Comparison of ENCODE assay signal across 25 cellular contexts in genomic region chr11:87116185-87116584, GRCh38.
"Had no signal": no experiment of that assay in that cellular context is flagged by ENCODE, and none has a peak within 500 bp of the region (broad histone marks: within the 10 kb centered on the region; RNA-seq: fewer than 3 reads in every experiment).

No MANE protein-coding gene starts in this region.

- ATAC-seq: activated CD8-positive, alpha-beta T cell treated with anti-CD3 and anti-CD28 coated beads for 36 hours; activated naive CD4-positive, alpha-beta T cell treated with anti-CD3 and anti-CD28 coated beads, Interleukin-2, amount 50 U/mL, for 72 hours; activated naive CD8-positive, alpha-beta T cell treated with anti-CD3 and anti-CD28 coated beads, Interleukin-2, amount 50 U/mL, for 24 hours; PC-3 had no signal

- H3K4me3 ChIP-seq: MG63 had no signal

- H3K36me3 ChIP-seq: MG63, WERI-Rb-1 had no signal

- DNase-seq: activated CD4-positive, alpha-beta T cell treated with anti-CD3 and anti-CD28 coated beads for 4 hours; activated CD8-positive, alpha-beta memory T cell treated with anti-CD3 and anti-CD28 coated beads, Interleukin-2, amount 50 U/mL, for 48 hours; activated CD8-positive, alpha-beta T cell treated with anti-CD3 and anti-CD28 coated beads for 36 hours; activated effector memory CD4-positive, alpha-beta T cell treated with Interleukin-2 at 50 U/mL for 16 hours; activated naive CD4-positive, alpha-beta T cell treated with Interleukin-2 at 50 U/mL for 16 hours; activated naive CD8-positive, alpha-beta T cell treated with anti-CD3 and anti-CD28 coated beads, Interleukin-2, amount 50 U/mL, for 24 hours; activated T-cell treated with anti-CD3 and anti-CD28 coated beads, Interleukin-2, amount 50 U/mL, for 1 hour; amygdala; MG63; MV-4-11; NCI-H1092 treated with DMSO at 0.1 percent for 48 hours; NCI-H1417 treated with DMSO at 0.1 percent for 48 hours; NCI-H1694 treated with DMSO at 0.1 percent for 48 hours; NCI-H2029 treated with DMSO at 0.1 percent for 48 hours; NCI-H345; NCI-H510A; NCI-H526 treated with DMSO at 0.1 percent for 48 hours; PC-3; SHP77 treated with DMSO at 0.1 percent for 48 hours; T-helper 1 cell; WERI-Rb-1 had no signal

- H3K4me3 Mint-ChIP-seq: activated CD8-positive, alpha-beta T cell treated with anti-CD3 and anti-CD28 coated beads for 36 hours; activated naive CD8-positive, alpha-beta T cell treated with anti-CD3 and anti-CD28 coated beads, Interleukin-2, amount 50 U/mL, for 24 hours; activated T-helper 1 cell treated with anti-CD3 and anti-CD28 coated beads, Interleukin-12 subunit alpha, Interleukin-12 subunit beta, Interleukin-2, Interleukin-4 antibody, amounts not matched to agents 30 ng/mL and 10 ng/mL and 1 ng/mL, durations not matched to agents 14 hours and 24 hours and 36 hours; brain had no signal

- H3K9me3 ChIP-seq: MG63 had no signal

- H3K27ac ChIP-seq: WERI-Rb-1 had no signal

- FAIRE-seq: astrocyte had no signal

- H3K27ac Mint-ChIP-seq: activated CD8-positive, alpha-beta T cell treated with anti-CD3 and anti-CD28 coated beads for 36 hours; activated naive CD4-positive, alpha-beta T cell treated with anti-CD3 and anti-CD28 coated beads, Interleukin-2, amount 50 U/mL, for 72 hours; activated naive CD8-positive, alpha-beta T cell treated with anti-CD3 and anti-CD28 coated beads, Interleukin-2, amount 50 U/mL, for 24 hours; activated T-helper 1 cell treated with anti-CD3 and anti-CD28 coated beads, Interleukin-12 subunit alpha, Interleukin-12 subunit beta, Interleukin-2, Interleukin-4 antibody, amounts not matched to agents 30 ng/mL and 10 ng/mL and 1 ng/mL, durations not matched to agents 14 hours and 24 hours and 36 hours; brain had no signal

- H3K9me3 Mint-ChIP-seq: activated CD8-positive, alpha-beta T cell treated with anti-CD3 and anti-CD28 coated beads for 36 hours; activated naive CD4-positive, alpha-beta T cell treated with anti-CD3 and anti-CD28 coated beads, Interleukin-2, amount 50 U/mL, for 72 hours; activated T-helper 1 cell treated with anti-CD3 and anti-CD28 coated beads, Interleukin-12 subunit alpha, Interleukin-12 subunit beta, Interleukin-2, Interleukin-4 antibody, amounts not matched to agents 30 ng/mL and 10 ng/mL and 1 ng/mL, durations not matched to agents 14 hours and 24 hours and 36 hours had no signal

- H3K4me1 Mint-ChIP-seq: activated naive CD8-positive, alpha-beta T cell treated with anti-CD3 and anti-CD28 coated beads, Interleukin-2, amount 50 U/mL, for 24 hours had no signal

- H3K27me3 ChIP-seq: MG63 had no signal

- H3K27me3 Mint-ChIP-seq: activated CD8-positive, alpha-beta T cell treated with anti-CD3 and anti-CD28 coated beads for 36 hours; activated naive CD8-positive, alpha-beta T cell treated with anti-CD3 and anti-CD28 coated beads, Interleukin-2, amount 50 U/mL, for 24 hours; brain had no signal
